ENCODE assay signal across 31 cellular contexts in genomic region chr6:158960046-158960445, GRCh38.
"Had no signal": no experiment of that assay in that cellular context is flagged by ENCODE, and none has a peak within 500 bp of the region (broad histone marks: within the 10 kb centered on the region; RNA-seq: fewer than 3 reads in every experiment).

No MANE protein-coding gene starts in this region.

- H3K27me3 Mint-ChIP-seq: activated B cell treated with CpG ODN at 0.5 μM for 24 hours; activated CD4-positive, alpha-beta memory T cell treated with anti-CD3 and anti-CD28 coated beads for 36 hours; activated naive CD4-positive, alpha-beta T cell treated with anti-CD3 and anti-CD28 coated beads, Interleukin-2, amount 50 U/mL, for 24 hours; activated naive CD8-positive, alpha-beta T cell treated with anti-CD3 and anti-CD28 coated beads for 36 hours; activated naive CD8-positive, alpha-beta T cell treated with anti-CD3 and anti-CD28 coated beads, Interleukin-2, amount 50 U/mL, for 24 hours; T-helper 17 cell had no signal

- H3K27ac ChIP-seq: adrenal gland, brain microvascular endothelial cell, epithelial cell of prostate, esophagus squamous epithelium, WERI-Rb-1 had no signal

- H3K4me1 Mint-ChIP-seq: activated CD8-positive, alpha-beta memory T cell treated with anti-CD3 and anti-CD28 coated beads, Interleukin-2, amount 10 ng/mL, durations not matched to agents 7 days and 5 days; activated naive CD4-positive, alpha-beta T cell treated with anti-CD3 and anti-CD28 coated beads, Interleukin-2, amount 50 U/mL, for 24 hours; activated naive CD8-positive, alpha-beta T cell treated with anti-CD3 and anti-CD28 coated beads for 36 hours had no signal

- ATAC-seq: activated CD4-positive, CD25-positive, alpha-beta regulatory T cell treated with anti-CD3 and anti-CD28 coated beads, Interleukin-2, amount 50 U/mL, for 24 hours; activated CD8-positive, alpha-beta memory T cell treated with anti-CD3 and anti-CD28 coated beads, Interleukin-2, amount 10 ng/mL, durations not matched to agents 7 days and 5 days; activated CD8-positive, alpha-beta T cell treated with anti-CD3 and anti-CD28 coated beads, Interleukin-2, amount 10 ng/mL, durations not matched to agents 7 days and 5 days; activated naive CD8-positive, alpha-beta T cell treated with anti-CD3 and anti-CD28 coated beads, Interleukin-2, amount 50 U/mL, for 24 hours; gastroesophageal sphincter; T-helper 17 cell had no signal

- DNase-seq: activated B cell treated with CpG ODN at 0.5 μM for 24 hours; activated CD4-positive, alpha-beta memory T cell treated with anti-CD3 and anti-CD28 coated beads for 36 hours; activated CD4-positive, alpha-beta T cell treated with anti-CD3 and anti-CD28 coated beads for 48 hours; activated CD8-positive, alpha-beta memory T cell treated with anti-CD3 and anti-CD28 coated beads, Interleukin-2, amount 10 ng/mL, durations not matched to agents 7 days and 5 days; activated CD8-positive, alpha-beta memory T cell treated with anti-CD3 and anti-CD28 coated beads, Interleukin-2, amount 50 U/mL, for 4 hours; activated CD8-positive, alpha-beta T cell treated with anti-CD3 and anti-CD28 coated beads, Interleukin-2, amount 10 ng/mL, durations not matched to agents 7 days and 5 days; activated effector memory CD4-positive, alpha-beta T cell treated with anti-CD3 and anti-CD28 coated beads, Interleukin-2, amount 50 U/mL, for 16 hours; activated naive CD4-positive, alpha-beta T cell treated with anti-CD3 and anti-CD28 coated beads for 36 hours; activated naive CD8-positive, alpha-beta T cell treated with anti-CD3 and anti-CD28 coated beads for 36 hours; activated naive CD8-positive, alpha-beta T cell treated with anti-CD3 and anti-CD28 coated beads, Interleukin-2, amount 50 U/mL, for 24 hours; activated T-cell treated with anti-CD3 and anti-CD28 coated beads, Interleukin-2, amount 50 U/mL, for 1 hour; activated T-cell treated with anti-CD3 and anti-CD28 coated beads, Interleukin-2, amount 50 U/mL, for 48 hours; adrenal gland; amygdala; aorta; brain microvascular endothelial cell; effector CD8-positive, alpha-beta T cell; esophagus squamous epithelium; foreskin melanocyte; head of caudate nucleus; T-helper 1 cell; T-helper 17 cell; T1000; WERI-Rb-1 had no signal

- H3K9me3 Mint-ChIP-seq: activated B cell treated with CpG ODN at 0.5 μM for 24 hours; activated CD4-positive, alpha-beta memory T cell treated with anti-CD3 and anti-CD28 coated beads for 36 hours; activated naive CD4-positive, alpha-beta T cell treated with anti-CD3 and anti-CD28 coated beads for 36 hours; activated naive CD4-positive, alpha-beta T cell treated with anti-CD3 and anti-CD28 coated beads, Interleukin-2, amount 50 U/mL, for 24 hours; activated naive CD8-positive, alpha-beta T cell treated with anti-CD3 and anti-CD28 coated beads for 36 hours; activated naive CD8-positive, alpha-beta T cell treated with anti-CD3 and anti-CD28 coated beads, Interleukin-2, amount 50 U/mL, for 24 hours; activated T-helper 1 cell treated with anti-CD3 and anti-CD28 coated beads, Interleukin-12 subunit alpha, Interleukin-12 subunit beta, Interleukin-2, Interleukin-4 antibody, amounts not matched to agents 30 ng/mL and 10 ng/mL and 1 ng/mL, durations not matched to agents 14 hours and 24 hours and 36 hours; activated T-helper 2 cell treated with anti-CD3 and anti-CD28 coated beads, Interferon-gamma antibody, Interleukin-2, Interleukin-4, amounts not matched to agents 10 μg/mL and 5 μg/mL and 100 μg/mL, durations not matched to agents 14 hours and 24 hours and 36 hours; T-helper 2 cell treated with Interferon-gamma antibody and Interleukin-4, amounts not matched to agents 5 μg/mL and 100 μg/mL, for 36 hours had no signal

- H3K27ac Mint-ChIP-seq: activated B cell treated with CpG ODN at 0.5 μM for 24 hours; activated CD4-positive, alpha-beta memory T cell treated with anti-CD3 and anti-CD28 coated beads for 36 hours; activated CD8-positive, alpha-beta memory T cell treated with anti-CD3 and anti-CD28 coated beads, Interleukin-2, amount 10 ng/mL, durations not matched to agents 7 days and 5 days; activated CD8-positive, alpha-beta T cell treated with anti-CD3 and anti-CD28 coated beads, Interleukin-2, amount 10 ng/mL, durations not matched to agents 7 days and 5 days; activated naive CD4-positive, alpha-beta T cell treated with anti-CD3 and anti-CD28 coated beads for 36 hours; activated naive CD4-positive, alpha-beta T cell treated with anti-CD3 and anti-CD28 coated beads, Interleukin-2, amount 50 U/mL, for 24 hours; activated naive CD8-positive, alpha-beta T cell treated with anti-CD3 and anti-CD28 coated beads for 36 hours; activated naive CD8-positive, alpha-beta T cell treated with anti-CD3 and anti-CD28 coated beads, Interleukin-2, amount 50 U/mL, for 24 hours; activated T-helper 1 cell treated with anti-CD3 and anti-CD28 coated beads, Interleukin-12 subunit alpha, Interleukin-12 subunit beta, Interleukin-2, Interleukin-4 antibody, amounts not matched to agents 30 ng/mL and 10 ng/mL and 1 ng/mL, durations not matched to agents 14 hours and 24 hours and 36 hours; activated T-helper 2 cell treated with anti-CD3 and anti-CD28 coated beads, Interferon-gamma antibody, Interleukin-2, Interleukin-4, amounts not matched to agents 10 μg/mL and 5 μg/mL and 100 μg/mL, durations not matched to agents 14 hours and 24 hours and 36 hours; T-helper 17 cell; T-helper 2 cell treated with Interferon-gamma antibody and Interleukin-4, amounts not matched to agents 5 μg/mL and 100 μg/mL, for 36 hours had no signal

- H3K4me3 Mint-ChIP-seq: activated B cell treated with CpG ODN at 0.5 μM for 24 hours; activated CD4-positive, alpha-beta memory T cell treated with anti-CD3 and anti-CD28 coated beads for 36 hours; activated CD8-positive, alpha-beta memory T cell treated with anti-CD3 and anti-CD28 coated beads, Interleukin-2, amount 10 ng/mL, durations not matched to agents 7 days and 5 days; activated CD8-positive, alpha-beta T cell treated with anti-CD3 and anti-CD28 coated beads, Interleukin-2, amount 10 ng/mL, durations not matched to agents 7 days and 5 days; activated naive CD4-positive, alpha-beta T cell treated with anti-CD3 and anti-CD28 coated beads for 36 hours; activated naive CD4-positive, alpha-beta T cell treated with anti-CD3 and anti-CD28 coated beads, Interleukin-2, amount 50 U/mL, for 24 hours; activated naive CD8-positive, alpha-beta T cell treated with anti-CD3 and anti-CD28 coated beads for 36 hours; activated naive CD8-positive, alpha-beta T cell treated with anti-CD3 and anti-CD28 coated beads, Interleukin-2, amount 50 U/mL, for 24 hours; activated T-helper 1 cell treated with anti-CD3 and anti-CD28 coated beads, Interleukin-12 subunit alpha, Interleukin-12 subunit beta, Interleukin-2, Interleukin-4 antibody, amounts not matched to agents 30 ng/mL and 10 ng/mL and 1 ng/mL, durations not matched to agents 14 hours and 24 hours and 36 hours; T-helper 2 cell treated with Interferon-gamma antibody and Interleukin-4, amounts not matched to agents 5 μg/mL and 100 μg/mL, for 36 hours had no signal

- H3K36me3 Mint-ChIP-seq: activated CD4-positive, alpha-beta memory T cell treated with anti-CD3 and anti-CD28 coated beads for 36 hours; activated naive CD4-positive, alpha-beta T cell treated with anti-CD3 and anti-CD28 coated beads, Interleukin-2, amount 50 U/mL, for 24 hours; activated naive CD8-positive, alpha-beta T cell treated with anti-CD3 and anti-CD28 coated beads for 36 hours had no signal
